ENCODE assay signal across 15 cellular contexts in the genomic region with DNA sequence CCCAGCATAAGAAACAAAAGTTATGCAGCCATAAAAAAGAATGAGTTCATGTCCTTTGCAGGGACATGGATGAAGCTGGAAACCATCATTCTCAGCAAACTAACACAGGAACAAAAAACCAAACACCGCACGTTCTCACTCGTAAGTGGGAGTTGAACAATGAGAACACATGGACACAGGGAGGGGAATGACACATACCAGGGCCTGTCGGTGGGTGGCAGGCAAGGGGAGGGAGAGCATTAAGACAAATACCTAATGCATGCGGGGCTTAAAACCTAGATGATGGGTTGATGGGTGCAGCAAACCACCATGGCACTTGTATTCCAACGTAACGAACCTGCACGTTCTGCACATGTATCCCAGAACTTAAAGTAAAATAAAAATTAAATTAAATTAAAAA. TPM values are rescaled to one million over a fixed set of nuclear protein-coding genes. Genes with fewer than 3 reads are reported as not detected.
"Had no signal": no experiment of that assay in that cellular context is flagged by ENCODE, and none has a peak within 500 bp of the region (broad histone marks: within the 10 kb centered on the region; RNA-seq: fewer than 3 reads in every experiment).

No MANE protein-coding gene starts in this region.

RNA-seq across cellular contexts. Expression of gene ADH7, which starts 19.4 kb away (rescaled TPM):
- total RNA-seq: activated CD4-positive, alpha-beta memory T cell treated with anti-CD3 and anti-CD28 coated beads for 36 hours; activated CD4-positive, alpha-beta T cell treated with anti-CD3 and anti-CD28 coated beads for 36 hours; activated CD8-positive, alpha-beta memory T cell treated with anti-CD3 and anti-CD28 coated beads, Interleukin-2, amount 10 ng/mL, durations not matched to agents 7 days and 5 days; activated naive CD4-positive, alpha-beta T cell treated with anti-CD3 and anti-CD28 coated beads for 36 hours; activated T-helper 2 cell treated with anti-CD3 and anti-CD28 coated beads, Interferon-gamma antibody, Interleukin-2, Interleukin-4, amounts not matched to agents 10 μg/mL and 5 μg/mL and 100 μg/mL, durations not matched to agents 14 hours and 24 hours and 36 hours; aorta; frontal cortex; heart right ventricle; left ventricle myocardium superior; natural killer cell; occipital lobe; posterior vena cava; right cardiac atrium; smooth muscle cell; T-helper 1 cell treated with Interleukin-12 subunit alpha and Interleukin-12 subunit beta and Interleukin-4 antibody, amounts not matched to agents 30 ng/mL and 1 ng/mL, for 36 hours had no signal
- polyA plus RNA-seq: smooth muscle cell had no signal
